24 cellular contexts compared by ENCODE assay signal in the genomic region with DNA sequence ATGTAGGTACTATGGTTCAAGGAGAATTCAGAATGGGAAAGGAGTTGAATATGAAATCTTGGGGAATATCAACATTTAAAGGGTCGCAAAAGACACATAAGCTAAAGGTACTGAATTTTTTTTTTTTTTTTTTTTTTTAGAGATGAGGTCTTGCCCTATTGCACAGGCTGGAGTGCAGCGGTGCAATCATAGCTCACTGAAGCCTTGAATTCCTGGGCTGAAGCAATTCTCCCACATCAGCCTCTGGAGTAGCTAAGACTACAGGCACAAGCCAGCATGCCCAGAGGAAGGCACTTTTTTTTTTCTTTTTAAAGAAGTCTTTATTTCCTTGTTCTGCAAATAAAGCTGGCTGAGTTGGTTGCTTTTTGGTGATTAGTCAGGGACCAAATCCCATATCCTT. TPM values are rescaled to one million over a fixed set of nuclear protein-coding genes. Genes with fewer than 3 reads are reported as not detected.
DNase-seq lines count a peak whose midpoint lies in the region; ATAC-seq, FAIRE-seq and TF ChIP-seq lines count a peak whose summit lies in the region.
"Had no signal": no experiment of that assay in that cellular context is flagged by ENCODE, and none has a peak within 500 bp of the region (broad histone marks: within the 10 kb centered on the region; RNA-seq: fewer than 3 reads in every experiment).

No MANE protein-coding gene starts in this region.

- no peak overlapping the region for H3K18ac ChIP-seq in H1 (ENCODE audit: extremely low read depth, low read length)

- TF ChIP-seq POLR2A in H1 (IDR thresholded peaks at IDR 0.05; ENCODE audit: control extremely low read depth in 1 of 2, low read depth in 2 of 2, low read length in 2 of 2) (no peak), upper lobe of left lung (IDR thresholded peaks at IDR 0.05) (no peak)

- TF ChIP-seq EP300 in H1 (IDR thresholded peaks at IDR 0.05; ENCODE audit: borderline replicate concordance in 1 of 2, low read depth in 2 of 2, low read length in 2 of 2) (no peak), upper lobe of left lung (IDR thresholded peaks at IDR 0.05) (no peak)

- H3K4ac ChIP-seq in H1 (replicated peaks; ENCODE audit: insufficient read length, low read depth, low read length) = no peak overlapping the region

- no peak for ATAC-seq in upper lobe of left lung (ENCODE audit: low FRiP score in 2 of 2)
- ATAC-seq: A549, GM12878, GM23338 had no signal

- H3K23ac ChIP-seq in H1 (ENCODE audit: insufficient read length) = no peak overlapping the region

- H4K20me1 ChIP-seq in H1 (replicated peaks in 1 of 2; ENCODE audit: control insufficient read depth in 1 of 2, insufficient read depth in 2 of 2, low read length in 2 of 2) = no peaks in the 10 kb centered on the region
- H4K20me1 ChIP-seq: BLaER1 treated with 17β-estradiol and CSF1 and Interleukin-3, amounts not matched to agents 10 nM and 100 nM had no signal

- H3K9ac ChIP-seq in H1 (replicated peaks in 1 of 4; ENCODE audit: extremely low read depth in 1 of 4, low read depth in 3 of 4, low read length in 3 of 4) (no peak overlapping the region), subcutaneous abdominal adipose tissue (ENCODE audit: low read length in 5 of 5) (no peak overlapping the region)
- H3K9ac ChIP-seq: BLaER1 treated with 17β-estradiol and CSF1 and Interleukin-3, amounts not matched to agents 10 nM and 100 nM had no signal

- DNase-seq in H1 (ENCODE audit: low read depth in 1 of 2, low spot score in 2 of 2) (no peak), kidney tubule cell (ENCODE audit: low spot score) (peak; percentile 20), HuH-7 (ENCODE audit: low spot score) (no peak), HUDEP-2 (lab: John Stamatoyannopoulos, UW; ENCODE audit: unreplicated experiment in 76 of 76) (no peak), upper lobe of left lung (no peak)
- DNase-seq: 8988T; ACHN; AML-193; BE2C; CD4-positive, alpha-beta T cell; CD8-positive, alpha-beta memory T cell; DMS 273 treated with DMSO at 0.1 percent for 48 hours; DMS79; EL; GDM1 had no signal

- no peak overlapping the region for H3K4me2 ChIP-seq in H1 (ENCODE audit: insufficient read depth in 1 of 2, low read depth in 2 of 2, low read length in 2 of 2)
- H3K4me2 ChIP-seq: A549; BLaER1 treated with 17β-estradiol and CSF1 and Interleukin-3, amounts not matched to agents 10 nM and 100 nM; GM23338 had no signal

- POLR2A ChIA-PET in H1 (lab: Charles Lee; ENCODE audit: partially characterized antibody) = no interaction called here

- no peak overlapping the region for H2AFZ ChIP-seq in H1 (ENCODE audit: low read length)
- H2AFZ ChIP-seq: GM23338 had no signal

- H3K27ac ChIP-seq in H1 (ENCODE audit: low read depth, low read length) (no peak overlapping the region), subcutaneous abdominal adipose tissue (ENCODE audit: low read depth, low read length) (peak overlapping the region; percentile 41), upper lobe of left lung (no peak overlapping the region)
- H3K27ac ChIP-seq: A549; BLaER1 treated with 17β-estradiol and CSF1 and Interleukin-3, amounts not matched to agents 10 nM and 100 nM had no signal

- 0 out of 2 replicates have a peak overlapping the region, but pooled peaks have one; percentile 31 for H2BK12ac ChIP-seq in H1 (ENCODE audit: low read depth, low read length)

- no peak overlapping the region for H2BK15ac ChIP-seq in H1 (ENCODE audit: low read length)

- H3K14ac ChIP-seq in H1 (ENCODE audit: insufficient read length) = no peak overlapping the region

- no peak for TF ChIP-seq RAD21 in H1 (IDR thresholded peaks at IDR 0.05 in 1 of 2, conservative IDR thresholded peaks at IDR 0.05 in 1 of 2; ENCODE audit: low read depth in 2 of 2, low read length in 2 of 2)

- no peak overlapping the region for H4K91ac ChIP-seq in H1 (replicated peaks; ENCODE audit: insufficient read length, low read length)

- H3K4me3 ChIP-seq in H1 (ENCODE audit: extremely low read depth in 1 of 4, insufficient read depth in 2 of 4, low read depth in 3 of 4, low read length in 4 of 4) (no peak overlapping the region), subcutaneous abdominal adipose tissue (ENCODE audit: low read depth in 1 of 5, low read length in 5 of 5) (no peak overlapping the region), upper lobe of left lung (no peak overlapping the region)
- H3K4me3 ChIP-seq: A549; BLaER1 treated with 17β-estradiol and CSF1 and Interleukin-3, amounts not matched to agents 10 nM and 100 nM; GM12878; GM23338; HAP-1 had no signal

- no peaks in the 10 kb centered on the region for H3K9me3 ChIP-seq in H1 (ENCODE audit: insufficient read depth in 2 of 2, low read depth in 1 of 2, low read length in 1 of 2)
- no peaks in the 10 kb centered on the region for H3K9me3 ChIP-seq in subcutaneous abdominal adipose tissue (ENCODE audit: control insufficient read depth in 5 of 5, low read length in 5 of 5)
- no peaks in the 10 kb centered on the region for H3K9me3 ChIP-seq in upper lobe of left lung
- H3K9me3 ChIP-seq: A549; BE2C; BLaER1 treated with 17β-estradiol and CSF1 and Interleukin-3, amounts not matched to agents 10 nM and 100 nM; HAP-1 had no signal

- H3K56ac ChIP-seq in H1 (replicated peaks; ENCODE audit: insufficient read length, low read depth, low read length) = no peak overlapping the region

- FAIRE-seq in H1 (lab: Jason Lieb, UNC) = no peak
- FAIRE-seq: A549, D721Med, GM12878, GM18507, H54 had no signal

- no peak overlapping the region for H4K5ac ChIP-seq in H1 (ENCODE audit: insufficient read length, low read depth, low read length)

- no peak overlapping the region for H2BK120ac ChIP-seq in H1 (replicated peaks; ENCODE audit: low read depth, low read length)

- no peaks in the 10 kb centered on the region for H3K79me1 ChIP-seq in H1 (ENCODE audit: low read depth, low read length)

- H2BK20ac ChIP-seq in H1 (ENCODE audit: low read length) = no peak overlapping the region

- H3K79me2 ChIP-seq in H1 (ENCODE audit: control insufficient read depth in 1 of 2, insufficient read depth in 2 of 2, low read length in 2 of 2) = no peaks in the 10 kb centered on the region

- no peak for TF ChIP-seq CTCF in H1 (IDR thresholded peaks at IDR 0.05; ENCODE audit: control extremely low read depth in 1 of 3, insufficient read depth in 1 of 3, low read depth in 1 of 3, low read length in 3 of 3)
- no peak for TF ChIP-seq CTCF in upper lobe of left lung (IDR thresholded peaks at IDR 0.05)

- H3K36me3 ChIP-seq in H1 (ENCODE audit: control insufficient read depth in 2 of 4, insufficient read depth in 4 of 4, low read length in 3 of 4) (no peaks in the 10 kb centered on the region), subcutaneous abdominal adipose tissue (ENCODE audit: control insufficient read depth in 5 of 5, insufficient read depth in 5 of 5, low read length in 5 of 5) (no peaks in the 10 kb centered on the region), upper lobe of left lung (no peaks in the 10 kb centered on the region)
- H3K36me3 ChIP-seq: BE2C; BLaER1 treated with 17β-estradiol and CSF1 and Interleukin-3, amounts not matched to agents 10 nM and 100 nM; HAP-1 had no signal

- no peaks in the 10 kb centered on the region for H3K23me2 ChIP-seq in H1 (ENCODE audit: low read depth, low read length)

- H2AK5ac ChIP-seq in H1 (ENCODE audit: low read depth, low read length) = no peak overlapping the region

- H2BK5ac ChIP-seq in H1 (ENCODE audit: low read depth, low read length) = no peak overlapping the region

- CTCF ChIA-PET in H1 (lab: Charles Lee; ENCODE audit: partially characterized antibody) = interaction anchor here (0.6 to 0.8 kb wide), 5 partner anchors 19 to 488 kb away, joined by 3 read pairs; no protein-coding TSS in a partner anchor

- WGBS in H1 (ENCODE audit: extremely low coverage in 1 of 2, insufficient coverage in 1 of 2, insufficient read length in 1 of 2, insufficient replicate concordance in 2 of 2, low coverage in 1 of 2, low lambda C conversion rate in 2 of 2, missing lambda C conversion rate in 1 of 2), 2 experiments = 94% methylated on average over 2 of the region's 2 CpGs; no CpG with 5 or more reads in 1 of the 2 experiments
- 73 to 84% methylated on average over 2 of the region's 2 CpGs for WGBS in upper lobe of left lung, 2 donors

- H3K27me3 ChIP-seq in H1 (replicated peaks in 1 of 4; ENCODE audit: control insufficient read depth in 3 of 4, extremely low read depth in 1 of 4, insufficient read depth in 3 of 4, low read length in 3 of 4) = no peaks in the 10 kb centered on the region
- H3K27me3 ChIP-seq in subcutaneous abdominal adipose tissue (ENCODE audit: control insufficient read depth in 5 of 5, insufficient read depth in 4 of 5, low read length in 5 of 5) = no peaks in the 10 kb centered on the region
- no peaks in the 10 kb centered on the region for H3K27me3 ChIP-seq in upper lobe of left lung
- H3K27me3 ChIP-seq: BE2C; BLaER1 treated with 17β-estradiol and CSF1 and Interleukin-3, amounts not matched to agents 10 nM and 100 nM had no signal

- no peak overlapping the region for H4K8ac ChIP-seq in H1 (ENCODE audit: extremely low read depth, insufficient read depth, low read length)

- peaks cover 0 to 5% (median 0%) of the 10 kb centered on the region in 4 experiments; a peak in 1 of 7 replicates for H3K4me1 ChIP-seq in H1 (replicated peaks in 1 of 4; ENCODE audit: control insufficient read depth in 3 of 4, insufficient read depth in 4 of 4, low read length in 3 of 4)
- H3K4me1 ChIP-seq in subcutaneous abdominal adipose tissue (ENCODE audit: control insufficient read depth in 5 of 5, insufficient read depth in 5 of 5, low read length in 5 of 5) = peaks cover 0 to 35% (median 3%) of the 10 kb centered on the region in 5 donors
- no peaks in the 10 kb centered on the region for H3K4me1 ChIP-seq in upper lobe of left lung
- H3K4me1 ChIP-seq: A549; BE2C; BLaER1 treated with 17β-estradiol and CSF1 and Interleukin-3, amounts not matched to agents 10 nM and 100 nM; HAP-1 had no signal

TF ChIP-seq in H1, 55 proteins besides CTCF, POLR2A, EP300 and RAD21 (continues in another document):
- no peak for TF ChIP-seq CEBPB (IDR thresholded peaks at IDR 0.05; ENCODE audit: low read depth, low read length)
- no peak for TF ChIP-seq POLR2AphosphoS5 (IDR thresholded peaks at IDR 0.05; ENCODE audit: low read depth, low read length)
- no peak for TF ChIP-seq NRF1 (IDR thresholded peaks at IDR 0.05; ENCODE audit: low read depth, low read length)

RNA-seq across cellular contexts. Expression of a gene that starts 44.0 kb away (rescaled TPM):
- total RNA-seq in H1 (2021; fragmentation: NEBNext Ultra II Directional; extraction: Animal tissue kit (Norgen Biotek cat#: 25700)) = 52.7 and 55.9 TPM in 2 replicates
- 17.9 and 19.7 TPM in 2 replicates for polyA plus RNA-seq in H1 (2011; rRNA removed)
- 15.2 TPM for polyA plus RNA-seq in H1 (2011; cell fraction: cytosol; rRNA removed)
- polyA plus RNA-seq in H1 (2011; cell fraction: nucleus; rRNA removed) = 37.6 TPM
- 18.7 to 38.4 TPM (median 26.4 TPM) in 4 replicates for polyA plus RNA-seq in H1 (2012, experiment 1 of 2)
- 1.1 TPM for polyA plus RNA-seq in H1 (2012, experiment 2 of 2)
- polyA plus RNA-seq in H1 (2013, experiment 1 of 2) = 23.8 TPM
- 21.4 TPM for polyA plus RNA-seq in H1 (2013, experiment 2 of 2)
- 140 and 175 TPM in 2 replicates for polyA minus RNA-seq in H1 (2011; rRNA and poly(A)+ RNA removed)
- 20.8 TPM for polyA minus RNA-seq in H1 (2011; cell fraction: cytosol; rRNA and poly(A)+ RNA removed)
- polyA minus RNA-seq in H1 (2011; cell fraction: nucleus; rRNA and poly(A)+ RNA removed) = 52.0 TPM
- 10 to 100 TPM in 5 of 6 donors, 1 to 10 TPM in 1; 9.1 to 35.8 (median 27.1) TPM for total RNA-seq in upper lobe of left lung
